Comparison of ENCODE assay signal across 9 cellular contexts in genomic region chr14:38210587-38211257, GRCh38. TPM values are rescaled to one million over a fixed set of nuclear protein-coding genes. Genes with fewer than 3 reads are reported as not detected.
DNase-seq lines count a peak whose midpoint lies in the region; ATAC-seq and TF ChIP-seq lines count a peak whose summit lies in the region.
"Had no signal": no experiment of that assay in that cellular context is flagged by ENCODE, and none has a peak within 500 bp of the region (broad histone marks: within the 10 kb centered on the region; RNA-seq: fewer than 3 reads in every experiment).

No MANE protein-coding gene starts in this region.

- CTCF ChIA-PET in AG04449 (lab: Yijun Ruan, JAX): interaction anchor here (0.7 to 2.2 kb wide), 20 partner anchors 9 to 657 kb away, joined by 3 to 9 read pairs (median 4); no protein-coding TSS in a partner anchor

- no peak for TF ChIP-seq EP300 in neural cell (conservative IDR thresholded peaks at IDR 0.05; ENCODE audit: poor library complexity, severe bottlenecking)

- H4K20me1 ChIP-seq in neural cell (ENCODE audit: insufficient read depth): no peaks in the 10 kb centered on the region

- H3K36me3 ChIP-seq in neural cell (ENCODE audit: insufficient read depth, low read length): no peaks in the 10 kb centered on the region

- POLR2A ChIA-PET in AG04449 (lab: Yijun Ruan, JAX): interaction anchor here (0.6 to 1.9 kb wide), 4 partner anchors 41 to 343 kb away, joined by 3 to 7 read pairs (median 4); no protein-coding TSS in a partner anchor

- peak overlapping the region; percentile 81 for H3K4me3 ChIP-seq in AG04449 (ENCODE audit: low read depth, low read length)
- peak overlapping the region; percentile 44 for H3K4me3 ChIP-seq in neural cell (ENCODE audit: low read length)
- H3K4me3 ChIP-seq: SK-N-MC had no signal

- peaks cover 64% of the 10 kb centered on the region for H3K27me3 ChIP-seq in neural cell (ENCODE audit: insufficient read depth, low read depth, low read length)

- ATAC-seq in SK-N-SH treated with all-trans-retinoic acid at 6 μM for 48 hours (peak; percentile 64; the same call in 2 of the 3 replicates), GM21360 (IDR thresholded peaks at IDR 0.05; ENCODE audit: unreplicated experiment) (no peak)

- no peak overlapping the region for H2AFZ ChIP-seq in neural cell (ENCODE audit: low read depth, low read length)

- DNase-seq in AG04449 (ENCODE audit: low read depth, low spot score) (no peak), germinal center (ENCODE audit: low spot score) (peak; percentile 2), dedifferentiated amniotic fluid mesenchymal stem cell (ENCODE audit: extremely low spot score) (no peak), NCI-H2107 (lab: John Stamatoyannopoulos, UW) (no peak)
- no peak for DNase-seq in stimulated activated CD4-positive, alpha-beta T cell treated with anti-CD3 and anti-CD28 coated beads, Interleukin-15, amount 100 ng/mL, for 24 hours

- H3F3A ChIP-seq in neural cell (ENCODE audit: insufficient read depth, low read length, poor library complexity, severe bottlenecking): no peaks in the 10 kb centered on the region

- H3K4me2 ChIP-seq in neural cell (ENCODE audit: low read length): no peak overlapping the region

- peaks cover 11% of the 10 kb centered on the region for H3K9me3 ChIP-seq in neural cell (ENCODE audit: low read length)

- TF ChIP-seq RAD21 in neural cell (conservative IDR thresholded peaks at IDR 0.05): no peak

- H3K9ac ChIP-seq in neural cell (ENCODE audit: low read length): no peak overlapping the region

- H3K79me2 ChIP-seq in neural cell (replicated peaks; ENCODE audit: insufficient read depth, low read length): no peaks in the 10 kb centered on the region

- no peaks in the 10 kb centered on the region for H3K9me2 ChIP-seq in neural cell (ENCODE audit: insufficient read depth, low read length)

- TF ChIP-seq CTCF in AG04449 (IDR thresholded peaks at IDR 0.05; ENCODE audit: insufficient read depth, low read length, missing control alignments): peak; percentile 63
- no peak for TF ChIP-seq CTCF in neural cell (IDR thresholded peaks at IDR 0.05; ENCODE audit: poor library complexity, severe bottlenecking)

- H3K27ac ChIP-seq in neural cell (ENCODE audit: low read length): no peak overlapping the region
- H3K27ac ChIP-seq: SK-N-MC had no signal

TF ChIP-seq in SK-N-SH treated with all-trans-retinoic acid at 6 μM for 48 hours, 23 proteins besides CTCF, POLR2A, EP300 and RAD21:
- no peak for TF ChIP-seq TCF4 (CRISPR knock-in tag; IDR thresholded peaks at IDR 0.05; ENCODE audit: borderline replicate concordance)
- TF ChIP-seq ZFP30 (CRISPR knock-in tag; IDR thresholded peaks at IDR 0.05): no peak

TF ChIP-seq in neural cell, 6 proteins besides CTCF, POLR2A, EP300 and RAD21:
- TF ChIP-seq POLR2AphosphoS5 (IDR thresholded peaks at IDR 0.05): no peak

RNA-seq across cellular contexts. Expression of gene SSTR1, which starts 3.0 kb away (rescaled TPM):
- polyA plus RNA-seq in neural cell: 2.1 and 2.4 TPM in 2 replicates
- 2.9 TPM in 2 replicates for polyA minus RNA-seq in neural cell

RNA-seq across cellular contexts. Expression of gene CLEC14A, which starts 45.2 kb away (rescaled TPM):
- polyA plus RNA-seq in neural cell: 0.12 TPM in 1 of 2 replicates, not detected in the other
- polyA minus RNA-seq in neural cell: 0.35 TPM in 1 of 2 replicates, not detected in the other
